In the genomic region with DNA sequence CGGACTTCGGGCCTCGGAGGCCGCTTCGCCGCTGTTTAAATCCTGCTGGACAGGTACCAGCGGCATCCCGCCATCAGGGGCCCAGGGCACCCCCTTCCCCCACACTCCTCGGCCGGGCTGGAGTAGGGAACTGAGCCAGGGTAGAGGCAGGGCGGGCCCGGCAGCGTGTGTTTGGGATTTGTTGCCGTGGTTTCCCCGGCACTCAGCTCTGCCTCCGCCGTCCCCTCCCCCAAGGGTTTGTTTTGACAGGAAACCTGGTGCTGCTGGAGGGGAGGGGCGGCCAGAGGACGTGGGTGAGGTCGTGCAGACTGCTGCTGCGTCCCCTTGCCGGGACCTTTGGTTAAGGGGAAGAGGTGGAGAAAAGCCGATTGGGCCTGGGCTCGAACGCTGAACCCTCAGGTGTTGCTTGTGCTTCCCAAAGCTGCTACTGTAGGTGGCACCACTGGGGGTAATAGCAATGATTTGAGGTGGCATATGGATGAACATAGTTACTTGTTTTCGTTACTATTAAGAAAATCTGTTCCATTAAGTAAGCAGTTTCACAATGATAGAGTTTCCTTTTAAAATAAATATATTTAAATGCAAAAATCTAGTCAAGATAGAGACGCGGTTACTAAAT, we compare ENCODE assay signal across 8 cellular contexts. TPM values are rescaled to one million over a fixed set of nuclear protein-coding genes. Genes with fewer than 3 reads are reported as not detected.
DNase-seq lines count a peak whose midpoint lies in the region; ATAC-seq and TF ChIP-seq lines count a peak whose summit lies in the region.

No MANE protein-coding gene starts in this region.

- H3K9me3 ChIP-seq in osteoblast (ENCODE audit: low read depth, low read length) = no peaks in the 10 kb centered on the region

- peak overlapping the region; percentile 85 to 99 (median 96) for H3K4me3 Mint-ChIP-seq in IgD-negative memory B cell
- H3K4me3 Mint-ChIP-seq in glutamatergic neuron (ENCODE audit: unreplicated experiment) = peak overlapping the region; percentile 89

- H3K9me3 Mint-ChIP-seq in IgD-negative memory B cell (no peaks in the 10 kb centered on the region), glutamatergic neuron (ENCODE audit: unreplicated experiment) (peaks cover 3% of the 10 kb centered on the region)
- no peaks in the 10 kb centered on the region for H3K9me3 Mint-ChIP-seq in activated naive CD4-positive, alpha-beta T cell treated with anti-CD3 and anti-CD28 coated beads, Interleukin-2, amount 50 U/mL, for 72 hours

- peak overlapping the region; percentile 93 for H3K4me2 ChIP-seq in osteoblast (ENCODE audit: insufficient read depth, low read length)

- peak overlapping the region; percentile 95 to 100 (median 98) for H3K27ac Mint-ChIP-seq in IgD-negative memory B cell
- H3K27ac Mint-ChIP-seq in activated naive CD4-positive, alpha-beta T cell treated with anti-CD3 and anti-CD28 coated beads, Interleukin-2, amount 50 U/mL, for 72 hours = peak overlapping the region; percentile 97 to 100
- H3K27ac Mint-ChIP-seq in glutamatergic neuron (ENCODE audit: unreplicated experiment) = peak overlapping the region; percentile 22

- peak; percentile 50 for DNase-seq in NCI-H2107 treated with DMSO at 0.1 percent for 48 hours (lab: John Stamatoyannopoulos, UW; ENCODE audit: unreplicated experiment)
- no peak for DNase-seq in NCI-H2107 (lab: John Stamatoyannopoulos, UW)
- DNase-seq in SKM-1 (lab: John Stamatoyannopoulos, UW; ENCODE audit: unreplicated experiment) = peak; percentile 35
- DNase-seq in activated naive CD4-positive, alpha-beta T cell treated with anti-CD3 and anti-CD28 coated beads, Interleukin-2, amount 50 U/mL, for 72 hours (ENCODE audit: low spot score in 2 of 2) = peak; percentile 82 to 85
- DNase-seq in glutamatergic neuron = peak; percentile 81
- DNase-seq in osteoblast (ENCODE audit: insufficient read length, low spot score, missing footprints) = peak; percentile 96

- H3K36me3 Mint-ChIP-seq in IgD-negative memory B cell (peaks cover 8% of the 10 kb centered on the region), glutamatergic neuron (ENCODE audit: unreplicated experiment) (no peaks in the 10 kb centered on the region)
- H3K36me3 Mint-ChIP-seq in activated naive CD4-positive, alpha-beta T cell treated with anti-CD3 and anti-CD28 coated beads, Interleukin-2, amount 50 U/mL, for 72 hours = no peaks in the 10 kb centered on the region

- no peaks in the 10 kb centered on the region for H4K20me1 ChIP-seq in osteoblast (ENCODE audit: insufficient read depth, low read length)

- H3K27me3 Mint-ChIP-seq in IgD-negative memory B cell = peaks cover 2% of the 10 kb centered on the region
- peaks cover 8% of the 10 kb centered on the region for H3K27me3 Mint-ChIP-seq in glutamatergic neuron (ENCODE audit: unreplicated experiment)

- H3K79me2 ChIP-seq in osteoblast (ENCODE audit: insufficient read depth, low read length) = peaks cover 7% of the 10 kb centered on the region

- peak overlapping the region; percentile 97 for H3K27ac ChIP-seq in osteoblast (ENCODE audit: low read depth, low read length)
- peak overlapping the region; percentile 98 for H3K27ac ChIP-seq in temporal lobe (ENCODE audit: low read depth, low read length)

- peaks cover 14% of the 10 kb centered on the region for H3K4me1 ChIP-seq in osteoblast (ENCODE audit: insufficient read depth, low read length)

- TF ChIP-seq CTCF in glutamatergic neuron (IDR thresholded peaks at IDR 0.05; ENCODE audit: partially characterized antibody, unreplicated experiment) (no peak), osteoblast (IDR thresholded peaks at IDR 0.05; ENCODE audit: extremely low read depth, low read depth, low read length) (no peak)

- no peaks in the 10 kb centered on the region for H3K36me3 ChIP-seq in osteoblast (ENCODE audit: insufficient read depth, low read length)

- peak; percentile 54 to 74 for ATAC-seq in activated naive CD4-positive, alpha-beta T cell treated with anti-CD3 and anti-CD28 coated beads, Interleukin-2, amount 50 U/mL, for 72 hours

- peaks cover 42 to 59% (median 47%) of the 10 kb centered on the region in 3 donors for H3K4me1 Mint-ChIP-seq in IgD-negative memory B cell
- H3K4me1 Mint-ChIP-seq in glutamatergic neuron (ENCODE audit: low read depth, unreplicated experiment) = peaks cover 11% of the 10 kb centered on the region

- H3K27me3 ChIP-seq in osteoblast (ENCODE audit: insufficient read depth, low read length) = no peaks in the 10 kb centered on the region

- H2AFZ ChIP-seq in osteoblast (ENCODE audit: low read length) = peak overlapping the region; percentile 97

- H3K4me3 ChIP-seq in osteoblast (ENCODE audit: insufficient read depth, low read length) = peak overlapping the region; percentile 97

RNA-seq across cellular contexts. Expression of gene TCP11L2, which starts 0.8 kb away (rescaled TPM):
- polyA plus RNA-seq in IgD-negative memory B cell = 35.1 TPM
- 10 to 100 TPM; 19.2 to 19.6 TPM for total RNA-seq in activated naive CD4-positive, alpha-beta T cell treated with anti-CD3 and anti-CD28 coated beads, Interleukin-2, amount 50 U/mL, for 72 hours
- 17.1 TPM for total RNA-seq in glutamatergic neuron (ENCODE audit: unreplicated experiment)
- 104 and 109 TPM in 2 replicates for total RNA-seq in osteoblast
- 32.0 TPM for total RNA-seq in temporal lobe

RNA-seq across cellular contexts. Expression of gene POLR3B, which starts 54.2 kb away (rescaled TPM):
- 3.3 TPM for polyA plus RNA-seq in IgD-negative memory B cell
- total RNA-seq in activated naive CD4-positive, alpha-beta T cell treated with anti-CD3 and anti-CD28 coated beads, Interleukin-2, amount 50 U/mL, for 72 hours = 1 to 10 TPM; 3.6 to 6.4 TPM
- total RNA-seq in glutamatergic neuron (ENCODE audit: unreplicated experiment) (12.1 TPM), osteoblast (11.9 and 13.8 TPM in 2 replicates), temporal lobe (17.2 TPM)

RNA-seq across cellular contexts. Expression of gene CKAP4, which starts 55.5 kb away (rescaled TPM):
- polyA plus RNA-seq in IgD-negative memory B cell = 18.8 TPM
- total RNA-seq in activated naive CD4-positive, alpha-beta T cell treated with anti-CD3 and anti-CD28 coated beads, Interleukin-2, amount 50 U/mL, for 72 hours = 10 to 100 TPM in 1 of 2 donors, 1 to 10 TPM in 1; 5.1 to 17.4 TPM
- total RNA-seq in glutamatergic neuron (ENCODE audit: unreplicated experiment) = 87.0 TPM
- total RNA-seq in osteoblast = 184 TPM in 2 replicates
- 21.6 TPM for total RNA-seq in temporal lobe

Comparison
In these comparisons a context has a peak if more than half of its experiments do, and no peak if none do; other contexts are left out.
1. H3K27ac Mint-ChIP-seq: peak in every context shown above with its lines; median percentile 98 in activated naive CD4-positive, alpha-beta T cell treated with anti-CD3 and anti-CD28 coated beads, Interleukin-2, amount 50 U/mL, for 72 hours; 98 in IgD-negative memory B cell; 22 in glutamatergic neuron.